ENCODE assay signal across 8 cellular contexts in genomic region chr6:26537160-26537845, GRCh38. TPM values are rescaled to one million over a fixed set of nuclear protein-coding genes. Genes with fewer than 3 reads are reported as not detected.
DNase-seq lines count a peak whose midpoint lies in the region; ATAC-seq, FAIRE-seq and TF ChIP-seq lines count a peak whose summit lies in the region.

No MANE protein-coding gene starts in this region.

- peaks cover 3 to 14% (median 14%) of the 10 kb centered on the region in 3 donors for H3K4me1 ChIP-seq in pancreas
- peaks cover 17 to 23% of the 10 kb centered on the region in 2 donors for H3K4me1 ChIP-seq in thyroid gland

- no peak for TF ChIP-seq POLR2A in thyroid gland (IDR thresholded peaks at IDR 0.05)

- H3K27ac Mint-ChIP-seq in activated naive CD8-positive, alpha-beta T cell = peak overlapping the region; percentile 96

- WGBS in pancreas, 2 donors = 0 to 1% methylated on average over 37 of the region's 37 CpGs
- 0% methylated on average over 37 of the region's 37 CpGs for WGBS in thyroid gland, 2 donors

- peak overlapping the region; percentile 96 for H3K4me3 Mint-ChIP-seq in activated naive CD8-positive, alpha-beta T cell

- peak; percentile 46 for ATAC-seq in HG02610 (IDR thresholded peaks at IDR 0.05; ENCODE audit: unreplicated experiment)
- ATAC-seq in SK-N-SH treated with all-trans-retinoic acid at 6 μM for 48 hours = peak; percentile 76
- peak; percentile 81 for ATAC-seq in Right ventricle myocardium superior (ENCODE audit: poor library complexity)
- ATAC-seq in pancreas = peak; percentile 75 to 85 (median 80)

- H3K4me3 ChIP-seq in pancreas (peak overlapping the region; percentile 54 to 84 (median 73)), thyroid gland (replicated peaks in 1 of 3) (peak overlapping the region; percentile 35 to 92 (median 38))

- peaks cover 64% of the 10 kb centered on the region for H3K4me1 Mint-ChIP-seq in activated naive CD8-positive, alpha-beta T cell (ENCODE audit: low read depth)

- H3K36me3 Mint-ChIP-seq in activated naive CD8-positive, alpha-beta T cell = peaks cover 3% of the 10 kb centered on the region

- H3K9me3 Mint-ChIP-seq in activated naive CD8-positive, alpha-beta T cell (ENCODE audit: low read depth) = peaks cover 4% of the 10 kb centered on the region

- DNase-seq in GM03348 (ENCODE audit: low spot score) (peak; percentile 80), NCI-H1092 treated with DMSO at 0.1 percent for 48 hours (lab: John Stamatoyannopoulos, UW) (peak; percentile 84), Right ventricle myocardium superior (peak; percentile 92), pancreas (peak; percentile 83 to 96 (median 90)), thyroid gland (peak; percentile 90)

- H3K27me3 Mint-ChIP-seq in activated naive CD8-positive, alpha-beta T cell = no peaks in the 10 kb centered on the region

- TF ChIP-seq CTCF in pancreas (IDR thresholded peaks at IDR 0.05) = no peak
- no peak for TF ChIP-seq CTCF in thyroid gland (IDR thresholded peaks at IDR 0.05)

- H3K27me3 ChIP-seq in pancreas (no peaks in the 10 kb centered on the region), thyroid gland (no peaks in the 10 kb centered on the region)

- no peak for FAIRE-seq in pancreas (lab: Jason Lieb, UNC)

- intact Hi-C loops in Right ventricle myocardium superior (cut with DNase I) = loop anchor here (2.0 kb wide), 2 partner anchors 15 to 17 kb away; no protein-coding TSS in a partner anchor
- intact Hi-C loops in pancreas (cut with DNase I) = no loop called here
- intact Hi-C loops in thyroid gland (cut with DNase I) = no loop called here

- H3K36me3 ChIP-seq in pancreas (no peaks in the 10 kb centered on the region), thyroid gland (no peaks in the 10 kb centered on the region)

- no peaks in the 10 kb centered on the region for H3K9me3 ChIP-seq in pancreas
- no peaks in the 10 kb centered on the region for H3K9me3 ChIP-seq in thyroid gland

- H3K27ac ChIP-seq in pancreas = peak overlapping the region; percentile 47 to 94 (median 68)
- H3K27ac ChIP-seq in thyroid gland = peak overlapping the region; percentile 85 to 97 (median 93)

TF ChIP-seq in SK-N-SH treated with all-trans-retinoic acid at 6 μM for 48 hours, 23 proteins besides CTCF, POLR2A, EP300 and RAD21:
- peak; percentile 74 for TF ChIP-seq ZNF8 (CRISPR knock-in tag; IDR thresholded peaks at IDR 0.05)
- TF ChIP-seq CSRNP3 (CRISPR knock-in tag; IDR thresholded peaks at IDR 0.05) = no peak

RNA-seq across cellular contexts. Expression of gene HMGN4, which starts 0.9 kb away (rescaled TPM):
- total RNA-seq in Right ventricle myocardium superior (25.1 TPM), pancreas (10 to 100 TPM; 10.8 to 24.2 (median 13.2) TPM), thyroid gland (10 to 100 TPM; 54.6 to 68.4 (median 63.8) TPM)
- polyA plus RNA-seq in pancreas = 10 to 100 TPM in 1 of 2 donors, 1 to 10 TPM in 1; 8.8 to 20.1 TPM

RNA-seq across cellular contexts. Expression of gene BTN1A1, which starts 37.2 kb away (rescaled TPM):
- total RNA-seq in Right ventricle myocardium superior = not detected
- not detected for total RNA-seq in pancreas
- not detected for polyA plus RNA-seq in pancreas
- total RNA-seq in thyroid gland = not detected

RNA-seq across cellular contexts. Expression of gene ABT1, which starts 59.5 kb away (rescaled TPM):
- total RNA-seq in Right ventricle myocardium superior = 7.4 TPM
- total RNA-seq in pancreas = 1 to 10 TPM; 3.5 to 6.9 (median 5.5) TPM
- 10 to 100 TPM in 1 of 2 donors, 1 to 10 TPM in 1; 5.7 to 10.2 TPM for polyA plus RNA-seq in pancreas
- total RNA-seq in thyroid gland = 10 to 100 TPM; 11.9 to 17.6 (median 15.0) TPM

Comparison
In these comparisons a context has a peak if more than half of its experiments do, and no peak if none do; other contexts are left out.
1. Peak in every context shown above with its lines: DNase-seq, ATAC-seq, H3K4me3 ChIP-seq and H3K27ac ChIP-seq.